29 cellular contexts compared by ENCODE assay signal in the genomic region with DNA sequence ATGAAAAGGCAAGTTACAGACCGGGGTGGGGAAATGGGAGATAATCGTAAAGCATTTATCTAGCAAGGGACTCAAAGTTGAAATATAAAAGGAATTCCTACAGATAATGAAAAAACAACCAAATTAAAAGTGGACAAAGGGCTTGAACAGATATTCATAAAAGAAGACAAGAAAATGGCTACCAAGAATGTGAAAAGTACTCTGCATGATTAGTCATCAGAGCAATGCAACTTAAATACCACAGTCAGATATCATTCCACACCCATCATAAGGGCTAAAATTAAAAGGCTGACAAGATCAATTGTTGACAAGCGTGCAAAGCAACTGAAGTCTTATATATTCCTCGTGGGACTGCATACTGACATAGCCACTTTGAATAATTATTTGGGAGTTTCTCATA.
DNase-seq lines count a peak whose midpoint lies in the region; ATAC-seq lines count a peak whose summit lies in the region.
"Had no signal": no experiment of that assay in that cellular context is flagged by ENCODE, and none has a peak within 500 bp of the region (broad histone marks: within the 10 kb centered on the region; RNA-seq: fewer than 3 reads in every experiment).

No MANE protein-coding gene starts in this region.

- no peak for ATAC-seq in effector memory CD8-positive, alpha-beta T cell (replicated peaks)
- ATAC-seq: gastroesophageal sphincter; left colon; mucosa of descending colon; natural killer cell treated with Interleukin-12 subunit alpha and Interleukin-12 subunit beta and Interleukin-15 and Interleukin-18, amount 100 ng/mL, for 72 hours; SK-N-SH treated with all-trans-retinoic acid at 6 μM for 48 hours; stimulated activated naive B cell treated with anti-CD40 and anti-IgM and Interleukin-4, amounts not matched to agents 10 μg/mL and 1 μg/mL and 100 μg/mL, for 72 hours had no signal

- in situ Hi-C loops in GM23248 (cut with MboI) = no loop called here

- no peaks in the 10 kb centered on the region for H3K27me3 ChIP-seq in GM23248 (replicated peaks; ENCODE audit: insufficient read depth)
- H3K27me3 ChIP-seq: BLaER1, esophagus squamous epithelium, gastroesophageal sphincter had no signal

- H3K9me3 Mint-ChIP-seq in effector memory CD8-positive, alpha-beta T cell = no peaks in the 10 kb centered on the region
- H3K9me3 Mint-ChIP-seq: activated CD4-positive, alpha-beta T cell treated with anti-CD3 and anti-CD28 coated beads, Interleukin-2, amount 10 ng/mL, durations not matched to agents 7 days and 5 days; activated naive CD8-positive, alpha-beta T cell treated with anti-CD3 and anti-CD28 coated beads for 36 hours; central memory CD8-positive, alpha-beta T cell; endodermal cell; natural killer cell treated with Interleukin-12 subunit alpha and Interleukin-12 subunit beta and Interleukin-15 and Interleukin-18, amount 100 ng/mL, for 72 hours; stimulated activated naive B cell treated with anti-CD40 and anti-IgM and Interleukin-4, amounts not matched to agents 10 μg/mL and 1 μg/mL and 100 μg/mL, for 72 hours had no signal

- no peaks in the 10 kb centered on the region for H3K9me2 ChIP-seq in GM23248 (ENCODE audit: insufficient read depth)

- H2AFZ ChIP-seq in GM23248 = no peak overlapping the region

- H3K4me3 Mint-ChIP-seq in effector memory CD8-positive, alpha-beta T cell = no peak overlapping the region
- H3K4me3 Mint-ChIP-seq: activated CD4-positive, alpha-beta T cell treated with anti-CD3 and anti-CD28 coated beads, Interleukin-2, amount 10 ng/mL, durations not matched to agents 7 days and 5 days; activated naive CD8-positive, alpha-beta T cell treated with anti-CD3 and anti-CD28 coated beads for 36 hours; central memory CD8-positive, alpha-beta T cell; endodermal cell; natural killer cell treated with Interleukin-12 subunit alpha and Interleukin-12 subunit beta and Interleukin-15 and Interleukin-18, amount 100 ng/mL, for 72 hours; stimulated activated naive B cell treated with anti-CD40 and anti-IgM and Interleukin-4, amounts not matched to agents 10 μg/mL and 1 μg/mL and 100 μg/mL, for 72 hours had no signal

- WGBS in GM23248 (ENCODE audit: low coverage in 1 of 2, low lambda C conversion rate in 2 of 2, missing lambda C conversion rate in 2 of 2), 2 experiments = 95 to 97% methylated on average over 4 of the region's 4 CpGs

- H3F3A ChIP-seq in GM23248 (ENCODE audit: insufficient read depth) = peaks cover 33% of the 10 kb centered on the region

- no peaks in the 10 kb centered on the region for H3K79me2 ChIP-seq in GM23248 (ENCODE audit: insufficient read depth)

- H3K27ac ChIP-seq in GM23248 = no peak overlapping the region
- H3K27ac ChIP-seq: BLaER1, esophagus squamous epithelium, gastroesophageal sphincter had no signal

- no peak overlapping the region for H3K4me2 ChIP-seq in GM23248 (ENCODE audit: unreplicated experiment)

- H4K20me1 ChIP-seq in GM23248 (ENCODE audit: insufficient read depth) = no peaks in the 10 kb centered on the region
- H4K20me1 ChIP-seq: BLaER1 had no signal

- H3K4me3 ChIP-seq in GM23248 = no peak overlapping the region
- H3K4me3 ChIP-seq: BLaER1, esophagus squamous epithelium, gastroesophageal sphincter, mucosa of descending colon, skin epidermis had no signal

- H3K36me3 ChIP-seq in GM23248 (ENCODE audit: low read depth) = no peaks in the 10 kb centered on the region
- H3K36me3 ChIP-seq: BLaER1, esophagus squamous epithelium, gastroesophageal sphincter had no signal

- peaks cover 5 to 7% of the 10 kb centered on the region in 2 donors for H3K4me1 Mint-ChIP-seq in effector memory CD8-positive, alpha-beta T cell (ENCODE audit: low read depth in 2 of 2)
- H3K4me1 Mint-ChIP-seq: endodermal cell; stimulated activated naive B cell treated with anti-CD40 and anti-IgM and Interleukin-4, amounts not matched to agents 10 μg/mL and 1 μg/mL and 100 μg/mL, for 72 hours had no signal

- no peaks in the 10 kb centered on the region for H3K27me3 Mint-ChIP-seq in effector memory CD8-positive, alpha-beta T cell
- H3K27me3 Mint-ChIP-seq: activated CD4-positive, alpha-beta T cell treated with anti-CD3 and anti-CD28 coated beads, Interleukin-2, amount 10 ng/mL, durations not matched to agents 7 days and 5 days; activated naive CD8-positive, alpha-beta T cell treated with anti-CD3 and anti-CD28 coated beads for 36 hours; central memory CD8-positive, alpha-beta T cell; stimulated activated naive B cell treated with anti-CD40 and anti-IgM and Interleukin-4, amounts not matched to agents 10 μg/mL and 1 μg/mL and 100 μg/mL, for 72 hours had no signal

- DNase-seq in GM23248 (peak; percentile 30), RKO (ENCODE audit: low spot score) (peak; percentile 40), renal cortical epithelial cell (ENCODE audit: low read depth) (peak; percentile 14), SKM-1 treated with dmso at 0.1 percent for 144 hours (lab: John Stamatoyannopoulos, UW; ENCODE audit: unreplicated experiment) (no peak), NCI-H2171 treated with DMSO at 0.1 percent for 48 hours (lab: John Stamatoyannopoulos, UW) (no peak)
- no peak for DNase-seq in effector memory CD8-positive, alpha-beta T cell
- no peak for DNase-seq in activated CD4-positive, alpha-beta T cell treated with anti-CD3 and anti-CD28 coated beads, Interleukin-2, amount 50 U/mL, for 1 hour
- DNase-seq: activated CD4-positive, alpha-beta T cell treated with anti-CD3 and anti-CD28 coated beads, Interleukin-2, amount 10 ng/mL, durations not matched to agents 7 days and 5 days; activated gamma-delta T cell; activated naive CD8-positive, alpha-beta T cell treated with anti-CD3 and anti-CD28 coated beads for 36 hours; activated T-cell treated with anti-CD3 and anti-CD28 coated beads, Interleukin-2, amount 50 U/mL, for 1 hour; endodermal cell; esophagus squamous epithelium; hippocampal formation; IMR-90; left colon; mucosa of descending colon; NCI-H1048; NCI-H1694; NCI-H446 treated with DMSO at 0.1 percent for 48 hours; NCI-H774; stimulated activated naive B cell treated with anti-CD40 and anti-IgM and Interleukin-4, amounts not matched to agents 10 μg/mL and 1 μg/mL and 100 μg/mL, for 72 hours; substantia nigra had no signal

- H3K9ac ChIP-seq in GM23248 = no peak overlapping the region
- H3K9ac ChIP-seq: BLaER1 had no signal

- peaks cover 34% of the 10 kb centered on the region for H3K4me1 ChIP-seq in GM23248 (ENCODE audit: insufficient read depth)

- H3K9me3 ChIP-seq in GM23248 (ENCODE audit: low read depth) = no peaks in the 10 kb centered on the region
- H3K9me3 ChIP-seq: BLaER1, esophagus squamous epithelium, gastroesophageal sphincter, mucosa of descending colon had no signal

- peak overlapping the region; percentile 2 to 56 for H3K27ac Mint-ChIP-seq in effector memory CD8-positive, alpha-beta T cell
- H3K27ac Mint-ChIP-seq: activated CD4-positive, alpha-beta T cell treated with anti-CD3 and anti-CD28 coated beads, Interleukin-2, amount 10 ng/mL, durations not matched to agents 7 days and 5 days; activated naive CD8-positive, alpha-beta T cell treated with anti-CD3 and anti-CD28 coated beads for 36 hours; endodermal cell; natural killer cell treated with Interleukin-12 subunit alpha and Interleukin-12 subunit beta and Interleukin-15 and Interleukin-18, amount 100 ng/mL, for 72 hours; stimulated activated naive B cell treated with anti-CD40 and anti-IgM and Interleukin-4, amounts not matched to agents 10 μg/mL and 1 μg/mL and 100 μg/mL, for 72 hours had no signal

- no peaks in the 10 kb centered on the region for H3K36me3 Mint-ChIP-seq in effector memory CD8-positive, alpha-beta T cell (ENCODE audit: insufficient read depth)
- H3K36me3 Mint-ChIP-seq: natural killer cell treated with Interleukin-12 subunit alpha and Interleukin-12 subunit beta and Interleukin-15 and Interleukin-18, amount 100 ng/mL, for 72 hours had no signal

Comparison
In these comparisons a context has a peak if more than half of its experiments do, and no peak if none do; other contexts are left out.
1. DNase-seq: peak in GM23248 (single experiment), RKO (single experiment) and renal cortical epithelial cell (single experiment); none in effector memory CD8-positive, alpha-beta T cell (0 of 3), activated CD4-positive, alpha-beta T cell treated with anti-CD3 and anti-CD28 coated beads, Interleukin-2, amount 50 U/mL, for 1 hour (single experiment), SKM-1 treated with dmso at 0.1 percent for 144 hours (single experiment) and NCI-H2171 treated with DMSO at 0.1 percent for 48 hours (single experiment).